ENCODE assay signal across 27 cellular contexts in the genomic region with DNA sequence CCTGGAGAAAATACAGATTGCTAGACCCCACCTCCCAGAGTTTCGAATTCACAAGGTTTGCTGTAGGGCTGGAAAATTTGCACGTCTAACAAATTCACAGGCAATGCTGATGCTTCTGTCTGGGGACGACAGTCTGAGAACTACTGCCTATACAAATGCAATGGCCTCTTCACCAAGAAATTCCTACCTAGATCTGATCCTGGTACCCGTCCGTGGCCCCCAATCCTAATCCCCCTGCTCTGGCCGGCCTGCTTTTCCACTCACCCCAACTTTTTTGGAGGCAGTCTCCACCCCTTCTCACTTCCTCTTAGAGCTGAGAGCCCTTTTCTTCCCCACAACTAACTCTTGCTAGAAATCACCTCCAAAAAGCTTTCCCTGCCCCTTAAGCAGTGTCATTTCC. TPM values are rescaled to one million over a fixed set of nuclear protein-coding genes. Genes with fewer than 3 reads are reported as not detected.
DNase-seq lines count a peak whose midpoint lies in the region; ATAC-seq, FAIRE-seq and TF ChIP-seq lines count a peak whose summit lies in the region.
"Had no signal": no experiment of that assay in that cellular context is flagged by ENCODE, and none has a peak within 500 bp of the region (broad histone marks: within the 10 kb centered on the region; RNA-seq: fewer than 3 reads in every experiment).

No MANE protein-coding gene starts in this region.

- H3K4me2 ChIP-seq in OCI-LY7 (ENCODE audit: low read length), result peak overlapping the region; percentile 7; the same call in 1 of the 2 replicates
- H3K4me2 ChIP-seq: SK-N-SH had no signal

- peak; percentile 55 for FAIRE-seq in GM18507 (lab: Jason Lieb, UNC)
- FAIRE-seq: RCC 7860 had no signal

- H3K27me3 Mint-ChIP-seq in CD14-positive monocyte (ENCODE audit: low read depth in 3 of 3) (no peaks in the 10 kb centered on the region), nephron progenitor cell (ENCODE audit: low read depth, poor library complexity) (peaks cover 14% of the 10 kb centered on the region)

- no peak overlapping the region for H3K27ac ChIP-seq in OCI-LY7 (ENCODE audit: low read depth, low read length, poor library complexity, severe bottlenecking)
- H3K27ac ChIP-seq: body of pancreas, HL-60, psoas muscle, thyroid gland had no signal

- no peak overlapping the region for H3K4me3 ChIP-seq in OCI-LY7 (ENCODE audit: low read depth, low read length, poor library complexity, severe bottlenecking)
- H3K4me3 ChIP-seq: body of pancreas, psoas muscle, thyroid gland had no signal

- no peaks in the 10 kb centered on the region for H3K79me2 ChIP-seq in OCI-LY7 (ENCODE audit: insufficient read depth, low read depth, low read length)

- H3K9me3 Mint-ChIP-seq in CD14-positive monocyte (peaks cover 0 to 4% (median 0%) of the 10 kb centered on the region in 7 donors), nephron progenitor cell (peaks cover 10% of the 10 kb centered on the region)
- H3K9me3 Mint-ChIP-seq: activated T-helper 2 cell treated with anti-CD3 and anti-CD28 coated beads, Interferon-gamma antibody, Interleukin-2, Interleukin-4, amounts not matched to agents 10 μg/mL and 5 μg/mL and 100 μg/mL, durations not matched to agents 14 hours and 24 hours and 36 hours; memory B cell had no signal

- POLR2A ChIA-PET in OCI-LY7 (lab: Charles Lee), result interaction anchor here (1.1 kb wide), 1 partner anchor 230 kb away, joined by 3 read pairs; no protein-coding TSS in a partner anchor

- H3K27ac Mint-ChIP-seq in CD14-positive monocyte (peak overlapping the region; percentile 91 to 96 (median 94)), nephron progenitor cell (peak overlapping the region; percentile 7)
- H3K27ac Mint-ChIP-seq: activated CD4-positive, alpha-beta T cell treated with anti-CD3 and anti-CD28 coated beads for 36 hours; activated T-helper 2 cell treated with anti-CD3 and anti-CD28 coated beads, Interferon-gamma antibody, Interleukin-2, Interleukin-4, amounts not matched to agents 10 μg/mL and 5 μg/mL and 100 μg/mL, durations not matched to agents 14 hours and 24 hours and 36 hours; HFFc6; memory B cell had no signal

- intact Hi-C loops in CD14-positive monocyte (cut with micrococcal nuclease), result loop anchor here in 1 of 2 donors (5.0 kb wide), 1 partner anchor 42 kb away; no protein-coding TSS in a partner anchor
- intact Hi-C loops in OCI-LY7 (cut with micrococcal nuclease; ENCODE audit: unreplicated experiment), result no loop called here

- no peaks in the 10 kb centered on the region for H3K9me2 ChIP-seq in OCI-LY7 (ENCODE audit: insufficient read depth, low read length)
- H3K9me2 ChIP-seq: SK-N-SH had no signal

- no peak for DNase-seq in CD14-positive monocyte (ENCODE audit: low spot score)
- DNase-seq in GM18507 (ENCODE audit: extremely low spot score, insufficient read length, low read depth), result no peak
- DNase-seq in OCI-LY7 (ENCODE audit: low spot score), result no peak
- DNase-seq in nephron progenitor cell, result no peak
- no peak for DNase-seq in ureter (ENCODE audit: low spot score)
- DNase-seq: activated CD4-positive, alpha-beta T cell treated with anti-CD3 and anti-CD28 coated beads for 36 hours; body of pancreas; COR-L47; HFFc6; IMR-90; left cardiac atrium; NCI-H82; psoas muscle; SK-N-SH; stimulated activated CD4-positive, alpha-beta T cell treated with anti-CD3 and anti-CD28 coated beads, Interleukin-2, amount 100 ng/mL, for 24 hours; stimulated activated naive CD4-positive, alpha-beta T cell treated with Interleukin-2 at 50 U/mL for 16 hours; T-helper 9 cell; thyroid gland had no signal

- TF ChIP-seq CTCF in CD14-positive monocyte (IDR thresholded peaks at IDR 0.05), result no peak
- TF ChIP-seq CTCF in OCI-LY7 (conservative IDR thresholded peaks at IDR 0.05; ENCODE audit: low read length), result no peak
- TF ChIP-seq CTCF in nephron progenitor cell (IDR thresholded peaks at IDR 0.05), result no peak

- H4K20me1 ChIP-seq in OCI-LY7 (ENCODE audit: insufficient read depth, low read length), result no peaks in the 10 kb centered on the region

- peaks cover 64% of the 10 kb centered on the region for H3K4me1 Mint-ChIP-seq in CD14-positive monocyte
- H3K4me1 Mint-ChIP-seq in nephron progenitor cell, result peaks cover 37% of the 10 kb centered on the region

- H3K36me3 ChIP-seq in OCI-LY7 (ENCODE audit: insufficient read depth, low read length), result no peaks in the 10 kb centered on the region
- H3K36me3 ChIP-seq: thyroid gland had no signal

- peaks cover 9 to 12% of the 10 kb centered on the region in 2 donors for H3K36me3 Mint-ChIP-seq in CD14-positive monocyte
- H3K36me3 Mint-ChIP-seq in nephron progenitor cell (ENCODE audit: low read depth), result peaks cover under 1% of the 10 kb centered on the region
- H3K36me3 Mint-ChIP-seq: memory B cell had no signal

- H3K4me3 Mint-ChIP-seq in CD14-positive monocyte (peak overlapping the region in 1 of 2 donors; percentile 64), nephron progenitor cell (no peak overlapping the region)
- H3K4me3 Mint-ChIP-seq: activated CD4-positive, alpha-beta T cell treated with anti-CD3 and anti-CD28 coated beads for 36 hours; HFFc6; memory B cell had no signal

- no peak for ATAC-seq in GM21360 (IDR thresholded peaks at IDR 0.05; ENCODE audit: unreplicated experiment)
- no peak for ATAC-seq in GM18909 (IDR thresholded peaks at IDR 0.05; ENCODE audit: poor library complexity, unreplicated experiment)
- ATAC-seq: activated CD4-positive, alpha-beta T cell treated with anti-CD3 and anti-CD28 coated beads for 36 hours; body of pancreas; left cardiac atrium; psoas muscle had no signal

- BruUV-seq in OCI-LY7 (replicated peaks; lab: Mats Ljungman, UMichigan), result no TSS peak

- peaks cover 47% of the 10 kb centered on the region for H3K4me1 ChIP-seq in OCI-LY7 (ENCODE audit: insufficient read depth, low read length, poor library complexity, severe bottlenecking)

- no peaks in the 10 kb centered on the region for H3K9me3 ChIP-seq in OCI-LY7 (ENCODE audit: low read length)
- H3K9me3 ChIP-seq: body of pancreas, psoas muscle, SK-N-SH, thyroid gland had no signal

- H2AFZ ChIP-seq in OCI-LY7 (ENCODE audit: low read length), result peak overlapping the region; percentile 0; the same call in 1 of the 2 replicates

- CTCF ChIA-PET in OCI-LY7 (lab: Charles Lee; ENCODE audit: unreplicated experiment), result no interaction called here

RNA-seq across cellular contexts. Expression of a gene that starts 3.1 kb away (rescaled TPM):
- 1 to 10 TPM; 5.2 to 8.7 TPM for polyA plus RNA-seq in CD14-positive monocyte
- 5.3 and 8.0 TPM in 2 replicates for total RNA-seq in OCI-LY7 (2014; rRNA removed; shearing (Covaris generic))
- total RNA-seq in OCI-LY7 (2022) (16.6 and 17.2 TPM in 2 replicates), ureter (52.0 TPM)

RNA-seq across cellular contexts. Expression of a gene that starts 19.4 kb away (rescaled TPM):
- not detected for polyA plus RNA-seq in CD14-positive monocyte
- total RNA-seq in OCI-LY7 (2014; rRNA removed; shearing (Covaris generic)), result not detected in 2 replicates
- total RNA-seq in OCI-LY7 (2022), result not detected in 2 replicates
- total RNA-seq in ureter, result not detected
- total RNA-seq: activated CD4-positive, alpha-beta T cell treated with anti-CD3 and anti-CD28 coated beads for 36 hours; activated T-helper 2 cell treated with anti-CD3 and anti-CD28 coated beads, Interferon-gamma antibody, Interleukin-2, Interleukin-4, amounts not matched to agents 10 μg/mL and 5 μg/mL and 100 μg/mL, durations not matched to agents 14 hours and 24 hours and 36 hours; body of pancreas; chondrocyte; HFFc6; IMR-90; left cardiac atrium; MCF 10A; psoas muscle; skeletal muscle tissue; thyroid gland had no signal
- polyA plus RNA-seq: IMR-90, psoas muscle, SK-N-SH had no signal
